21 cellular contexts compared by ENCODE assay signal in genomic region chr3:14416453-14416852, GRCh38. TPM values are rescaled to one million over a fixed set of nuclear protein-coding genes. Genes with fewer than 3 reads are reported as not detected.
DNase-seq lines count a peak whose midpoint lies in the region; ATAC-seq, FAIRE-seq and TF ChIP-seq lines count a peak whose summit lies in the region.
"Had no signal": no experiment of that assay in that cellular context is flagged by ENCODE, and none has a peak within 500 bp of the region (broad histone marks: within the 10 kb centered on the region; RNA-seq: fewer than 3 reads in every experiment).

No MANE protein-coding gene starts in this region.

- peaks cover 25 to 30% of the 10 kb centered on the region in 2 experiments for H3K36me3 ChIP-seq in trophoblast cell (ENCODE audit: control insufficient read depth in 1 of 2, insufficient read depth in 2 of 2, low read length in 2 of 2)

- CTCF ChIA-PET in A549 (lab: Yijun Ruan, JAX), result interaction anchor here (1.1 to 3.1 kb wide), 7 partner anchors 10 to 155 kb away, joined by 5 to 19 read pairs (median 6); partner anchors contain the start of gene SLC6A6

- H4K5ac ChIP-seq in H9 (ENCODE audit: insufficient read length, low read depth, low read length), result no peak overlapping the region

- no peak for DNase-seq in A549 (ENCODE audit: low read depth in 1 of 2, low spot score in 1 of 2)
- no peak for DNase-seq in H9
- no peak for DNase-seq in central memory CD8-positive, alpha-beta T cell (ENCODE audit: low spot score in 2 of 2)
- no peak for DNase-seq in trophoblast cell
- DNase-seq in AG08395 (ENCODE audit: low spot score), result no peak
- DNase-seq in stimulated activated naive CD4-positive, alpha-beta T cell (lab: John Stamatoyannopoulos, UW), result no peak
- DNase-seq: C1 segment of cervical spinal cord; CD8-positive, alpha-beta memory T cell; KBM-7; NCI-H1105 treated with DMSO at 0.1 percent for 48 hours; NCI-H1694; NCI-H510A; NCI-H748 treated with DMSO at 0.1 percent for 48 hours; NK-92 treated with Interleukin-12 subunit alpha and Interleukin-12 subunit beta, amount 100 ng/mL, for 24 hours; OCI-M1 had no signal

- TF ChIP-seq EP300 in A549 (IDR thresholded peaks at IDR 0.05), result no peak

- no peak overlapping the region for H2AFZ ChIP-seq in H9 (ENCODE audit: low read length)
- H2AFZ ChIP-seq in trophoblast cell (ENCODE audit: insufficient read depth, low read length, poor library complexity), result no peak overlapping the region

- H3K4me1 ChIP-seq in A549, result peaks cover 100% of the 10 kb centered on the region
- peaks cover 5% of the 10 kb centered on the region; the same call in 1 of the 2 replicates for H3K4me1 ChIP-seq in H9 (ENCODE audit: insufficient read depth, low read length)
- peaks cover 26 to 42% of the 10 kb centered on the region in 2 experiments for H3K4me1 ChIP-seq in trophoblast cell (ENCODE audit: control insufficient read depth in 1 of 2, insufficient read depth in 2 of 2, low read length in 2 of 2)

- no peaks in the 10 kb centered on the region; the same call in 1 of the 2 replicates for H3K27me3 Mint-ChIP-seq in H9 (ENCODE audit: low read depth)
- no peaks in the 10 kb centered on the region for H3K27me3 Mint-ChIP-seq in central memory CD8-positive, alpha-beta T cell
- H3K27me3 Mint-ChIP-seq: CD8-positive, alpha-beta memory T cell had no signal

- no peak overlapping the region for H2BK15ac ChIP-seq in H9 (ENCODE audit: low read depth, low read length)

- H4K20me1 ChIP-seq in H9 (ENCODE audit: control insufficient read depth, insufficient read depth, insufficient read length), result no peaks in the 10 kb centered on the region

- no peak overlapping the region for H3K14ac ChIP-seq in H9 (ENCODE audit: insufficient read depth, low read length)
- no peak overlapping the region for H3K14ac ChIP-seq in trophoblast cell (ENCODE audit: low read length)

- H3K4me2 ChIP-seq in A549 (no peak overlapping the region; the same call in 2 of the 3 replicates), H9 (ENCODE audit: insufficient read depth, insufficient read length, low read length) (no peak overlapping the region), trophoblast cell (ENCODE audit: low read length) (no peak overlapping the region)

- H3K18ac ChIP-seq in H9 (ENCODE audit: insufficient read length, low read depth, low read length), result no peak overlapping the region
- peak overlapping the region; percentile 66 for H3K18ac ChIP-seq in trophoblast cell (ENCODE audit: low read length)

- H3K27ac ChIP-seq in A549 (peak overlapping the region; percentile 92 to 98), H9 (ENCODE audit: insufficient read length, low read depth, low read length) (no peak overlapping the region), trophoblast cell (ENCODE audit: low read depth, low read length) (peak overlapping the region; percentile 12)

- no peak for FAIRE-seq in A549 (lab: Jason Lieb, UNC)
- FAIRE-seq: A204.1, D721Med, GM12891 had no signal

- H3K4ac ChIP-seq in H9 (ENCODE audit: low read depth, low read length), result no peak overlapping the region
- peak overlapping the region; percentile 55 for H3K4ac ChIP-seq in trophoblast cell (ENCODE audit: low read depth, low read length)

- no peak for TF ChIP-seq POLR2A in A549 (IDR thresholded peaks at IDR 0.05; ENCODE audit: low read length)

- WGBS in A549 (ENCODE audit: missing lambda C conversion rate), result 86% methylated on average over 3 of the region's 6 CpGs
- no CpG with 5 or more reads among the region's 6 CpGs for WGBS in H9 (ENCODE audit: extremely low coverage, insufficient read length, low lambda C conversion rate)
- WGBS in trophoblast cell (ENCODE audit: extremely low coverage, insufficient coverage, insufficient read length), result no CpG with 5 or more reads among the region's 6 CpGs

- H3K27me3 ChIP-seq in H9 (ENCODE audit: insufficient read depth, low read length), result no peaks in the 10 kb centered on the region
- H3K27me3 ChIP-seq in trophoblast cell (ENCODE audit: insufficient read depth, low read length), result no peaks in the 10 kb centered on the region

- H2BK5ac ChIP-seq in H9 (ENCODE audit: insufficient read length, low read length) (no peak overlapping the region), trophoblast cell (ENCODE audit: low read depth, low read length, poor library complexity) (no peak overlapping the region)

- no peak overlapping the region for H2AK5ac ChIP-seq in H9 (ENCODE audit: insufficient read length, low read length)
- H2AK5ac ChIP-seq in trophoblast cell (ENCODE audit: low read length), result peak overlapping the region; percentile 51

- H3K4me1 Mint-ChIP-seq in H9, result peaks cover 50 to 59% of the 10 kb centered on the region in 2 experiments
- peaks cover 15% of the 10 kb centered on the region for H3K4me1 Mint-ChIP-seq in central memory CD8-positive, alpha-beta T cell

- H3K79me2 ChIP-seq in H9 (ENCODE audit: insufficient read depth, low read length) (peaks cover 8% of the 10 kb centered on the region; the same call in 1 of the 2 replicates), trophoblast cell (ENCODE audit: control insufficient read depth, insufficient read depth, low read length, poor library complexity) (peaks cover 3% of the 10 kb centered on the region)

- H3K9ac ChIP-seq in H9 (ENCODE audit: extremely low read depth, insufficient read length, low read length), result no peak overlapping the region
- H3K9ac ChIP-seq in trophoblast cell (ENCODE audit: low read length), result no peak overlapping the region

- no peaks in the 10 kb centered on the region for H3K23me2 ChIP-seq in H9 (ENCODE audit: insufficient read length, low read depth, low read length, poor library complexity, severe bottlenecking)

- no peak for ATAC-seq in A549
- ATAC-seq in central memory CD8-positive, alpha-beta T cell (replicated peaks; ENCODE audit: extremely low read depth, poor library complexity, severe bottlenecking), result no peak
- no peak for ATAC-seq in GM21576 (IDR thresholded peaks at IDR 0.05; ENCODE audit: unreplicated experiment)
- no peak for ATAC-seq in GM21360 (IDR thresholded peaks at IDR 0.05; ENCODE audit: unreplicated experiment)
- ATAC-seq: HCT116 had no signal

- POLR2A ChIA-PET in A549 (lab: Yijun Ruan, JAX), result interaction anchor here (1.9 to 2.0 kb wide), 2 partner anchors 12 to 14 kb away, joined by 7 read pairs; partner anchors contain the start of gene SLC6A6

- H4K12ac ChIP-seq in trophoblast cell (ENCODE audit: low read depth, low read length), result no peak overlapping the region

- H4K8ac ChIP-seq in H9 (replicated peaks; ENCODE audit: insufficient read length, low read depth, low read length), result no peak overlapping the region
- H4K8ac ChIP-seq in trophoblast cell (ENCODE audit: low read depth, low read length), result peak overlapping the region; percentile 31

- H2BK12ac ChIP-seq in H9 (ENCODE audit: insufficient read length, low read depth, low read length) (no peak overlapping the region), trophoblast cell (ENCODE audit: low read length) (peak overlapping the region; percentile 42)

- H3K9me3 Mint-ChIP-seq in H9, result no peaks in the 10 kb centered on the region; a peak in 1 of 5 replicates
- H3K9me3 Mint-ChIP-seq in central memory CD8-positive, alpha-beta T cell, result no peaks in the 10 kb centered on the region
- H3K9me3 Mint-ChIP-seq: CD8-positive, alpha-beta memory T cell had no signal

- peaks cover 4% of the 10 kb centered on the region for H3K79me1 ChIP-seq in H9 (ENCODE audit: insufficient read depth, low read depth, low read length, poor library complexity, severe bottlenecking)
- peaks cover 25% of the 10 kb centered on the region for H3K79me1 ChIP-seq in trophoblast cell (ENCODE audit: low read length)

- no peak overlapping the region for H3K23ac ChIP-seq in H9 (ENCODE audit: insufficient read length, low read depth, low read length)
- no peak overlapping the region for H3K23ac ChIP-seq in trophoblast cell (ENCODE audit: low read length)

- H4K91ac ChIP-seq in H9 (ENCODE audit: insufficient read length, low read depth, low read length), result no peak overlapping the region
- no peak overlapping the region for H4K91ac ChIP-seq in trophoblast cell (ENCODE audit: low read depth, low read length)

- no peak overlapping the region for H3K4me3 ChIP-seq in A549
- H3K4me3 ChIP-seq in trophoblast cell (ENCODE audit: low read depth, low read length), result no peak overlapping the region

- H3K27ac Mint-ChIP-seq in H9, result peak overlapping the region; percentile 1 to 91 (median 44); a peak in 5 of 7 replicates
- H3K27ac Mint-ChIP-seq in central memory CD8-positive, alpha-beta T cell (ENCODE audit: low read depth), result peak overlapping the region; percentile 55

- no peak overlapping the region for H3K4me3 Mint-ChIP-seq in H9
- no peak overlapping the region for H3K4me3 Mint-ChIP-seq in central memory CD8-positive, alpha-beta T cell
- H3K4me3 Mint-ChIP-seq: CD8-positive, alpha-beta memory T cell had no signal

- H3K9me3 ChIP-seq in A549 (no peaks in the 10 kb centered on the region), H9 (ENCODE audit: control insufficient read depth, low read depth, low read length) (no peaks in the 10 kb centered on the region), trophoblast cell (ENCODE audit: insufficient read depth, low read depth, low read length) (no peaks in the 10 kb centered on the region)

- no peak overlapping the region for H2BK20ac ChIP-seq in H9 (ENCODE audit: low read depth, low read length, poor library complexity, severe bottlenecking)

- no peak for TF ChIP-seq RAD21 in A549 (conservative IDR thresholded peaks at IDR 0.05 in 1 of 2, IDR thresholded peaks at IDR 0.05 in 1 of 2)

- H2BK120ac ChIP-seq in H9 (ENCODE audit: low read depth, low read length, poor library complexity, severe bottlenecking), result no peak overlapping the region
- H2BK120ac ChIP-seq in trophoblast cell (ENCODE audit: insufficient read depth, low read length, poor library complexity), result no peak overlapping the region

- H3K56ac ChIP-seq in H9 (ENCODE audit: insufficient read length, low read depth, low read length), result no peak overlapping the region

- H3K36me3 Mint-ChIP-seq in H9 (ENCODE audit: insufficient read depth in 1 of 3, low read depth in 3 of 3), result peaks cover 23 to 44% (median 28%) of the 10 kb centered on the region in 3 experiments
- H3K36me3 Mint-ChIP-seq in central memory CD8-positive, alpha-beta T cell (ENCODE audit: insufficient read depth), result peaks cover 15% of the 10 kb centered on the region

- TF ChIP-seq CTCF in A549 (IDR thresholded peaks at IDR 0.05) (no peak), H9 (conservative IDR thresholded peaks at IDR 0.05) (no peak)

- H3T11ph ChIP-seq in H9 (ENCODE audit: low read length), result no peak overlapping the region

TF ChIP-seq in A549, 52 proteins besides CTCF, POLR2A, EP300 and RAD21 (continues in another document):
- TF ChIP-seq NPAS2 (CRISPR knock-in tag; IDR thresholded peaks at IDR 0.05; ENCODE audit: borderline replicate concordance) (no peak), MYC (IDR thresholded peaks at IDR 0.05; ENCODE audit: borderline replicate concordance, low read length) (no peak), FOSL2 (IDR thresholded peaks at IDR 0.05) (no peak), FOSL2 (CRISPR knock-in tag; IDR thresholded peaks at IDR 0.05) (no peak)

RNA-seq across cellular contexts. Expression of gene SLC6A6, which starts 14.0 kb away (rescaled TPM):
- 73.3 and 76.2 TPM in 2 replicates for polyA plus RNA-seq in A549 (2011; rRNA removed)
- 39.4 and 55.1 TPM in 2 replicates for polyA plus RNA-seq in A549 (2012; cell fraction: cytosol; rRNA removed)
- polyA plus RNA-seq in A549 (2012; cell fraction: nucleus; rRNA removed), result 144 and 151 TPM in 2 replicates
- 66.2 to 73.8 TPM (median 66.5 TPM) in 3 replicates for polyA plus RNA-seq in A549 (2017; fragmentation: RNase III; extraction: RNeasy Plus Mini Kit Qiagen cat#74134 plus additional on column Dnase treatment)
- 141 and 148 TPM in 2 replicates for polyA minus RNA-seq in A549 (2011; rRNA and poly(A)+ RNA removed)
- total RNA-seq in H9 (2021), result 70.8 and 72.6 TPM in 2 replicates
- 64.5 and 69.3 TPM in 2 replicates for polyA plus RNA-seq in trophoblast cell (2013)
